8 cellular contexts compared by ENCODE assay signal in genomic region chr2:43075906-43076585, GRCh38.
A peak's percentile ranks its signal among the peaks of the same experiment; 100 is the strongest.
DNase-seq lines count a peak whose midpoint lies in the region; ATAC-seq and TF ChIP-seq lines count a peak whose summit lies in the region.

No MANE protein-coding gene starts in this region.

- H4K20me1 ChIP-seq in GM23338 (replicated peaks; ENCODE audit: insufficient read depth): no peaks in the 10 kb centered on the region

- no peaks in the 10 kb centered on the region for H3F3A ChIP-seq in GM23338 (replicated peaks; ENCODE audit: low read depth)

- H3K9me2 ChIP-seq in GM23338 (ENCODE audit: insufficient read depth): no peaks in the 10 kb centered on the region

- no peak overlapping the region for H3K4me2 ChIP-seq in GM23338

- H3K4me1 ChIP-seq in suprapubic skin (peaks cover 72% of the 10 kb centered on the region), GM23338 (ENCODE audit: insufficient read depth) (no peaks in the 10 kb centered on the region)

- no peaks in the 10 kb centered on the region for H3K9me3 Mint-ChIP-seq in GM23338

- H2AFZ ChIP-seq in GM23338: no peak overlapping the region

- H3K4me3 Mint-ChIP-seq in GM23338: no peak overlapping the region

- TF ChIP-seq CTCF in cardiac fibroblast (IDR thresholded peaks at IDR 0.05; ENCODE audit: low read depth, low read length) (no peak), suprapubic skin (IDR thresholded peaks at IDR 0.05) (no peak), GM23338 (conservative IDR thresholded peaks at IDR 0.05; ENCODE audit: low read depth in 2 of 2) (no peak)

- no peak overlapping the region for H3K27ac Mint-ChIP-seq in GM23338

- ATAC-seq in GM21515 (IDR thresholded peaks at IDR 0.05; ENCODE audit: unreplicated experiment): no peak
- ATAC-seq in GM23338: no peak

- no peaks in the 10 kb centered on the region for H3K27me3 ChIP-seq in suprapubic skin
- H3K27me3 ChIP-seq in GM23338 (ENCODE audit: insufficient read depth): no peaks in the 10 kb centered on the region

- H3K4me1 Mint-ChIP-seq in GM23338: peaks cover 8% of the 10 kb centered on the region

- TF ChIP-seq EP300 in suprapubic skin (IDR thresholded peaks at IDR 0.05): no peak

- peak; percentile 76 for DNase-seq in HS-27A (ENCODE audit: low read depth)
- peak; percentile 87 to 89 for DNase-seq in cardiac fibroblast (ENCODE audit: low read depth in 2 of 2)
- peak; percentile 77 for DNase-seq in kidney tubule cell (ENCODE audit: low spot score)
- DNase-seq in suprapubic skin (ENCODE audit: low spot score in 2 of 2): no peak
- DNase-seq in SHP77 treated with DMSO at 0.1 percent for 48 hours (lab: John Stamatoyannopoulos, UW): no peak
- DNase-seq in activated CD4-positive, alpha-beta T cell treated with anti-CD3 and anti-CD28 coated beads, Interleukin-2, amount 50 U/mL, for 48 hours: no peak
- DNase-seq in GM23338 (ENCODE audit: low spot score): no peak

- no peaks in the 10 kb centered on the region for H3K9me3 ChIP-seq in suprapubic skin

- H3K36me3 Mint-ChIP-seq in GM23338 (ENCODE audit: low read depth): no peaks in the 10 kb centered on the region

- H3K27me3 Mint-ChIP-seq in GM23338 (ENCODE audit: insufficient read depth, low read depth, poor library complexity): peaks cover 13% of the 10 kb centered on the region

- no peaks in the 10 kb centered on the region for H3K79me2 ChIP-seq in GM23338 (replicated peaks; ENCODE audit: insufficient read depth)

- H3K27ac ChIP-seq in suprapubic skin (peak overlapping the region; percentile 89), GM23338 (ENCODE audit: low read depth) (no peak overlapping the region)

- WGBS in suprapubic skin: 98% methylated on average over 3 of the region's 3 CpGs

- TF ChIP-seq POLR2A in suprapubic skin (IDR thresholded peaks at IDR 0.05): no peak

- no peak overlapping the region for H3K4me3 ChIP-seq in cardiac fibroblast (replicated peaks in 1 of 2; ENCODE audit: low read depth in 2 of 2, low read length in 2 of 2)
- H3K4me3 ChIP-seq in suprapubic skin: no peak overlapping the region
- H3K4me3 ChIP-seq in GM23338: no peak overlapping the region

- H3K36me3 ChIP-seq in suprapubic skin: no peaks in the 10 kb centered on the region
- H3K36me3 ChIP-seq in GM23338 (ENCODE audit: insufficient read depth): no peaks in the 10 kb centered on the region; the same call in 1 of the 2 replicates

TF ChIP-seq in GM23338, 12 proteins besides CTCF, POLR2A, EP300 and RAD21:
- TF ChIP-seq EZH2 (IDR thresholded peaks at IDR 0.05; ENCODE audit: low read depth, unreplicated experiment) (no peak), ZNF114 (CRISPR knock-in tag; IDR thresholded peaks at IDR 0.05) (no peak), STAT1 (IDR thresholded peaks at IDR 0.05; ENCODE audit: unreplicated experiment) (no peak), NANOG (IDR thresholded peaks at IDR 0.05; ENCODE audit: borderline replicate concordance) (no peak), ZNF331 (CRISPR knock-in tag; IDR thresholded peaks at IDR 0.05; ENCODE audit: low read depth) (no peak)

Comparison
In these comparisons a context has a peak if more than half of its experiments do, and no peak if none do; other contexts are left out.
1. DNase-seq: peak in HS-27A (single experiment), cardiac fibroblast (2 of 2) and kidney tubule cell (single experiment); none in suprapubic skin (0 of 2), SHP77 treated with DMSO at 0.1 percent for 48 hours (single experiment), activated CD4-positive, alpha-beta T cell treated with anti-CD3 and anti-CD28 coated beads, Interleukin-2, amount 50 U/mL, for 48 hours (0 of 2) and GM23338 (single experiment).